27 cellular contexts compared by ENCODE assay signal in the genomic region with DNA sequence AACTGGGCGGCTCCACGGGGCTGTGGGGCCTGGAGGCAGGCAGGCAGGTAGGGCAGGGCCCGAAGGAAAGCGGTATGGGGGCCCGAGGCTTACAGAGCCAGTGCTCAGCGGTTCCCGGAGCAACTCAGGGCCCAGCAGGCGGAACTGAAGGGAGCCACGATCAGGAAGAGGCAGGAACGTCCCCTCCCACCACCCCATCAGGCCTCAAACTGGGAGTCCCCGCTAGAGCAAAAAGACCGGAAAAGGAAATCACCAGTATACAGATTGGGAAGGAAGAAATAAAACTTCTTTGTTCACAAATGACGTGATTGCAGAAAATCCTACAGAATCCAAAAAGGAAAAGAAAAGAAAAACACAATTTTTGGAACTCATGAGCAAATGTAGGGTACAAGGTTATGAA. TPM values are rescaled to one million over a fixed set of nuclear protein-coding genes. Genes with fewer than 3 reads are reported as not detected.
"Had no signal": no experiment of that assay in that cellular context is flagged by ENCODE, and none has a peak within 500 bp of the region (broad histone marks: within the 10 kb centered on the region; RNA-seq: fewer than 3 reads in every experiment).

No MANE protein-coding gene starts in this region.

- H3K36me3 Mint-ChIP-seq: activated CD4-positive, alpha-beta memory T cell treated with anti-CD3 and anti-CD28 coated beads for 36 hours; activated naive CD8-positive, alpha-beta T cell treated with anti-CD3 and anti-CD28 coated beads, Interleukin-2, amount 10 ng/mL, durations not matched to agents 7 days and 5 days had no signal

- H3K27me3 ChIP-seq: Peyer's patch had no signal

- DNase-seq: activated B cell treated with CpG ODN at 0.5 μM for 24 hours; activated CD4-positive, alpha-beta memory T cell treated with anti-CD3 and anti-CD28 coated beads for 36 hours; activated CD4-positive, alpha-beta T cell treated with anti-CD3 and anti-CD28 coated beads, Interleukin-2, amount 10 ng/mL, durations not matched to agents 7 days and 5 days; activated gamma-delta T cell treated with Interleukin-2 at 50 U/mL for 16 hours; activated naive CD4-positive, alpha-beta T cell treated with anti-CD3 and anti-CD28 coated beads, Interleukin-2, amount 50 U/mL, for 16 hours; activated naive CD8-positive, alpha-beta T cell treated with anti-CD3 and anti-CD28 coated beads, Interleukin-2, amount 10 ng/mL, durations not matched to agents 7 days and 5 days; activated T-cell treated with anti-CD3 and anti-CD28 coated beads for 4 hours; activated T-cell treated with anti-CD3 and anti-CD28 coated beads, Interleukin-2, amount 50 U/mL, for 48 hours; adrenal gland; anterior cingulate cortex; cerebellar nuclear complex; MV-4-11; NCI-H1105; NCI-H1436; NCI-H1694 treated with DMSO at 0.1 percent for 48 hours; NCI-H2081; NCI-H510A treated with DMSO at 0.1 percent for 48 hours; NCI-H69; Peyer's patch; Right ventricle myocardium superior had no signal

- H3K36me3 ChIP-seq: adrenal gland, Peyer's patch, SJSA1 had no signal

- H3K27ac ChIP-seq: adrenal gland, Peyer's patch, RWPE1, SJSA1 had no signal

- H3K9me3 ChIP-seq: adrenal gland, Peyer's patch had no signal

- H3K27ac Mint-ChIP-seq: activated B cell treated with CpG ODN at 0.5 μM for 24 hours; activated CD4-positive, alpha-beta memory T cell treated with anti-CD3 and anti-CD28 coated beads for 36 hours; activated CD4-positive, alpha-beta T cell treated with anti-CD3 and anti-CD28 coated beads, Interleukin-2, amount 10 ng/mL, durations not matched to agents 7 days and 5 days; activated naive CD8-positive, alpha-beta T cell treated with anti-CD3 and anti-CD28 coated beads, Interleukin-2, amount 10 ng/mL, durations not matched to agents 7 days and 5 days; activated T-helper 2 cell treated with anti-CD3 and anti-CD28 coated beads, Interferon-gamma antibody, Interleukin-2, Interleukin-4, amounts not matched to agents 10 μg/mL and 5 μg/mL and 100 μg/mL, durations not matched to agents 14 hours and 24 hours and 36 hours; T-helper 1 cell treated with Interleukin-12 subunit alpha and Interleukin-12 subunit beta and Interleukin-4 antibody, amounts not matched to agents 30 μg/mL and 1 μg/mL, for 36 hours had no signal

- H3K4me3 Mint-ChIP-seq: activated B cell treated with CpG ODN at 0.5 μM for 24 hours; activated CD4-positive, alpha-beta memory T cell treated with anti-CD3 and anti-CD28 coated beads for 36 hours; activated CD4-positive, alpha-beta T cell treated with anti-CD3 and anti-CD28 coated beads, Interleukin-2, amount 10 ng/mL, durations not matched to agents 7 days and 5 days; activated naive CD8-positive, alpha-beta T cell treated with anti-CD3 and anti-CD28 coated beads, Interleukin-2, amount 10 ng/mL, durations not matched to agents 7 days and 5 days; T-helper 1 cell treated with Interleukin-12 subunit alpha and Interleukin-12 subunit beta and Interleukin-4 antibody, amounts not matched to agents 30 μg/mL and 1 μg/mL, for 36 hours had no signal

- H3K9me3 Mint-ChIP-seq: activated B cell treated with CpG ODN at 0.5 μM for 24 hours; activated CD4-positive, alpha-beta T cell treated with anti-CD3 and anti-CD28 coated beads, Interleukin-2, amount 10 ng/mL, durations not matched to agents 7 days and 5 days; activated naive CD8-positive, alpha-beta T cell treated with anti-CD3 and anti-CD28 coated beads, Interleukin-2, amount 10 ng/mL, durations not matched to agents 7 days and 5 days; activated T-helper 2 cell treated with anti-CD3 and anti-CD28 coated beads, Interferon-gamma antibody, Interleukin-2, Interleukin-4, amounts not matched to agents 10 μg/mL and 5 μg/mL and 100 μg/mL, durations not matched to agents 14 hours and 24 hours and 36 hours; T-helper 1 cell treated with Interleukin-12 subunit alpha and Interleukin-12 subunit beta and Interleukin-4 antibody, amounts not matched to agents 30 μg/mL and 1 μg/mL, for 36 hours had no signal

- H3K4me3 ChIP-seq: adrenal gland, Peyer's patch, SJSA1 had no signal

- H3K4me1 ChIP-seq: adrenal gland had no signal

RNA-seq across cellular contexts. Expression of a gene that starts 51.1 kb away (rescaled TPM):
- total RNA-seq: activated B cell treated with CpG ODN at 0.5 μM for 24 hours; activated CD4-positive, alpha-beta memory T cell treated with anti-CD3 and anti-CD28 coated beads for 36 hours; activated CD4-positive, alpha-beta T cell treated with anti-CD3 and anti-CD28 coated beads, Interleukin-2, amount 10 ng/mL, durations not matched to agents 7 days and 5 days; activated CD8-positive, alpha-beta memory T cell treated with anti-CD3 and anti-CD28 coated beads for 36 hours; activated naive CD8-positive, alpha-beta T cell treated with anti-CD3 and anti-CD28 coated beads, Interleukin-2, amount 10 ng/mL, durations not matched to agents 7 days and 5 days; activated T-helper 2 cell treated with anti-CD3 and anti-CD28 coated beads, Interferon-gamma antibody, Interleukin-2, Interleukin-4, amounts not matched to agents 10 μg/mL and 5 μg/mL and 100 μg/mL, durations not matched to agents 14 hours and 24 hours and 36 hours; adrenal gland; cardiac septum; MCF 10A; Peyer's patch; Right ventricle myocardium superior; SJSA1 had no signal
- polyA plus RNA-seq: adrenal gland had no signal
